In genomic region chr3:172521837-172522726, GRCh38 we compare ENCODE assay signal across 8 cellular contexts. TPM values are rescaled to one million over a fixed set of nuclear protein-coding genes. Genes with fewer than 3 reads are reported as not detected.
DNase-seq lines count a peak whose midpoint lies in the region; ATAC-seq and TF ChIP-seq lines count a peak whose summit lies in the region.
"Not testable (repeated sequence)": the region's sequence is repeated elsewhere in the genome, so short reads cannot be mapped to it uniquely, and the experiment has no call there.

No MANE protein-coding gene starts in this region.

- H3K27ac ChIP-seq in KOPT-K1 (ENCODE audit: low read depth, low read length, poor library complexity, severe bottlenecking) (peak overlapping the region; percentile 97), dorsolateral prefrontal cortex (peak overlapping the region in 5 of 59 donors; percentile 2 to 63 (median 31)), stomach (peak overlapping the region in 4 of 5 donors; percentile 82 to 91 (median 88))

- not testable (repeated sequence) for TF ChIP-seq POLR2A in stomach (IDR thresholded peaks at IDR 0.05)

- peak in 3 of 4 experiments; percentile 21 to 57 (median 37) for ATAC-seq in T-cell (replicated peaks in 1 of 4)
- ATAC-seq in naive thymus-derived CD8-positive, alpha-beta T cell: peak; percentile 43 to 51

- peaks cover 24 to 25% of the 10 kb centered on the region in 2 donors for H3K36me3 Mint-ChIP-seq in CD14-positive monocyte
- peaks cover 10% of the 10 kb centered on the region for H3K36me3 Mint-ChIP-seq in T-cell
- H3K36me3 Mint-ChIP-seq in activated naive CD4-positive, alpha-beta T cell treated with anti-CD3 and anti-CD28 coated beads, Interleukin-2, amount 10 ng/mL, durations not matched to agents 7 days and 5 days: peaks cover 33% of the 10 kb centered on the region
- not testable (repeated sequence) for H3K36me3 Mint-ChIP-seq in immature natural killer cell; naive thymus-derived CD8-positive, alpha-beta T cell

- not testable (repeated sequence) for H3K27me3 Mint-ChIP-seq in CD14-positive monocyte (ENCODE audit: low read depth in 3 of 3); T-cell; activated naive CD4-positive, alpha-beta T cell treated with anti-CD3 and anti-CD28 coated beads, Interleukin-2, amount 10 ng/mL, durations not matched to agents 7 days and 5 days; immature natural killer cell (ENCODE audit: low read depth in 3 of 3); naive thymus-derived CD8-positive, alpha-beta T cell

- H3K4me3 ChIP-seq in dorsolateral prefrontal cortex: peak overlapping the region in 56 of 59 donors; percentile 7 to 64 (median 40)
- peak overlapping the region; percentile 43 to 59 (median 50) for H3K4me3 ChIP-seq in stomach

- not testable (repeated sequence) for TF ChIP-seq CTCF in CD14-positive monocyte (IDR thresholded peaks at IDR 0.05); dorsolateral prefrontal cortex (IDR thresholded peaks at IDR 0.05 in 54 of 56, conservative IDR thresholded peaks at IDR 0.05 in 2 of 56; ENCODE audit: low read depth in 1 of 56, partially characterized antibody in 56 of 56); stomach (IDR thresholded peaks at IDR 0.05)

- POLR2A ChIA-PET in T-cell (lab: Charles Lee): interaction anchor here in 1 of 2 donors (0.6 to 0.7 kb wide), 2 partner anchors 34 to 101 kb away, joined by 3 read pairs; no protein-coding TSS in a partner anchor
- POLR2A ChIA-PET in naive thymus-derived CD8-positive, alpha-beta T cell (lab: Charles Lee): interaction anchor here (0.6 to 1.7 kb wide), 5 partner anchors 9 to 73 kb away, joined by 3 to 5 read pairs (median 4); no protein-coding TSS in a partner anchor

- not testable (repeated sequence) for H3K27me3 ChIP-seq in dorsolateral prefrontal cortex, stomach

- peak overlapping the region; percentile 57 to 94 (median 88) for H3K27ac Mint-ChIP-seq in CD14-positive monocyte
- peak overlapping the region; percentile 98 to 99 for H3K27ac Mint-ChIP-seq in T-cell
- peak overlapping the region; percentile 99 for H3K27ac Mint-ChIP-seq in activated naive CD4-positive, alpha-beta T cell treated with anti-CD3 and anti-CD28 coated beads, Interleukin-2, amount 10 ng/mL, durations not matched to agents 7 days and 5 days
- H3K27ac Mint-ChIP-seq in immature natural killer cell: peak overlapping the region; percentile 87 to 98 (median 94)
- H3K27ac Mint-ChIP-seq in naive thymus-derived CD8-positive, alpha-beta T cell: peak overlapping the region; percentile 88 to 100 (median 98)

- not testable (repeated sequence) for H3K9me3 ChIP-seq in KOPT-K1 (ENCODE audit: insufficient read depth, low read length, poor library complexity, severe bottlenecking); stomach

- not testable (repeated sequence) for H3K9me3 Mint-ChIP-seq in CD14-positive monocyte; T-cell; activated naive CD4-positive, alpha-beta T cell treated with anti-CD3 and anti-CD28 coated beads, Interleukin-2, amount 10 ng/mL, durations not matched to agents 7 days and 5 days; immature natural killer cell; naive thymus-derived CD8-positive, alpha-beta T cell

- H3K36me3 ChIP-seq in KOPT-K1 (ENCODE audit: insufficient read depth, low read length): peaks cover 12% of the 10 kb centered on the region; the same call in 1 of the 2 replicates
- H3K36me3 ChIP-seq in stomach: not testable (repeated sequence)

- peak overlapping the region; percentile 91 to 95 for H3K4me3 Mint-ChIP-seq in CD14-positive monocyte
- H3K4me3 Mint-ChIP-seq in T-cell: peak overlapping the region; percentile 93 to 97 (median 96)
- H3K4me3 Mint-ChIP-seq in activated naive CD4-positive, alpha-beta T cell treated with anti-CD3 and anti-CD28 coated beads, Interleukin-2, amount 10 ng/mL, durations not matched to agents 7 days and 5 days: peak overlapping the region; percentile 100
- peak overlapping the region; percentile 92 to 98 (median 93) for H3K4me3 Mint-ChIP-seq in immature natural killer cell
- peak overlapping the region; percentile 87 to 97 (median 94) for H3K4me3 Mint-ChIP-seq in naive thymus-derived CD8-positive, alpha-beta T cell

- not testable (repeated sequence) for TF ChIP-seq EP300 in stomach (IDR thresholded peaks at IDR 0.05)

- 11 to 29% (median 16%) methylated on average over 6 of the region's 6 CpGs for WGBS in stomach, 5 donors

- CTCF ChIA-PET in T-cell (lab: Charles Lee): interaction anchor here (0.6 to 2.7 kb wide), 7 partner anchors 8 to 165 kb away, joined by 3 to 23 read pairs (median 4); no protein-coding TSS in a partner anchor
- CTCF ChIA-PET in activated naive CD4-positive, alpha-beta T cell treated with anti-CD3 and anti-CD28 coated beads, Interleukin-2, amount 10 ng/mL, durations not matched to agents 7 days and 5 days (lab: Charles Lee): interaction anchor here (0.7 to 10.4 kb wide), 7 partner anchors 8 to 100 kb away, joined by 3 to 180 read pairs (median 6); no protein-coding TSS in a partner anchor

- peaks cover 30 to 56% (median 44%) of the 10 kb centered on the region in 4 donors for H3K4me1 ChIP-seq in stomach

- intact Hi-C loops in CD14-positive monocyte (cut with micrococcal nuclease): loop anchor here in 1 of 2 donors (5.0 kb wide), 1 partner anchor 70 kb away; no protein-coding TSS in a partner anchor
- intact Hi-C loops in dorsolateral prefrontal cortex (cut with DNase I); stomach (cut with DNase I; ENCODE audit: low total_unique reads): not testable (repeated sequence)

- peaks cover 55% of the 10 kb centered on the region for H3K4me1 Mint-ChIP-seq in CD14-positive monocyte
- peaks cover 63 to 74% (median 65%) of the 10 kb centered on the region in 3 donors for H3K4me1 Mint-ChIP-seq in T-cell
- peaks cover 55% of the 10 kb centered on the region for H3K4me1 Mint-ChIP-seq in activated naive CD4-positive, alpha-beta T cell treated with anti-CD3 and anti-CD28 coated beads, Interleukin-2, amount 10 ng/mL, durations not matched to agents 7 days and 5 days
- H3K4me1 Mint-ChIP-seq in immature natural killer cell: peaks cover 61 to 68% of the 10 kb centered on the region in 2 donors
- peaks cover 29 to 66% (median 61%) of the 10 kb centered on the region in 4 donors for H3K4me1 Mint-ChIP-seq in naive thymus-derived CD8-positive, alpha-beta T cell

- not testable (repeated sequence) for DNase-seq in CD14-positive monocyte (ENCODE audit: low spot score); T-cell; dorsolateral prefrontal cortex; stomach
- peak; percentile 24 for DNase-seq in activated naive CD4-positive, alpha-beta T cell treated with anti-CD3 and anti-CD28 coated beads, Interleukin-2, amount 10 ng/mL, durations not matched to agents 7 days and 5 days
- DNase-seq in immature natural killer cell: peak in 1 of 3 donors; percentile 23
- DNase-seq in naive thymus-derived CD8-positive, alpha-beta T cell: peak in 2 of 10 donors; percentile 25 to 40

RNA-seq across cellular contexts. Expression of gene TNFSF10, which starts 1.1 kb away (rescaled TPM):
- polyA plus RNA-seq in CD14-positive monocyte: 100 to 1,000 TPM; 264 to 293 TPM
- total RNA-seq in T-cell: 10 to 100 TPM; 22.3 to 49.7 (median 35.8) TPM
- 10 to 100 TPM in 6 of 120 experiments, 1 to 10 TPM in 113, under 1 TPM in 1; 0.77 to 25.0 (median 4.6) TPM for total RNA-seq in dorsolateral prefrontal cortex
- 10 to 100 TPM; 30.8 to 49.7 (median 44.6) TPM for polyA plus RNA-seq in immature natural killer cell
- total RNA-seq in naive thymus-derived CD8-positive, alpha-beta T cell: 10 to 100 TPM in 1 of 2 experiments, 1 to 10 TPM in 1; 9.3 to 10.9 TPM
- 10 to 100 TPM; 11.8 to 16.1 (median 14.5) TPM for polyA plus RNA-seq in naive thymus-derived CD8-positive, alpha-beta T cell
- total RNA-seq in stomach: 10 to 100 TPM in 4 of 5 donors, 1 to 10 TPM in 1; 4.0 to 84.2 (median 29.2) TPM
- polyA plus RNA-seq in stomach: 10 to 100 TPM; 18.4 to 54.3 (median 18.5) TPM
